33 cellular contexts compared by ENCODE assay signal in the genomic region with DNA sequence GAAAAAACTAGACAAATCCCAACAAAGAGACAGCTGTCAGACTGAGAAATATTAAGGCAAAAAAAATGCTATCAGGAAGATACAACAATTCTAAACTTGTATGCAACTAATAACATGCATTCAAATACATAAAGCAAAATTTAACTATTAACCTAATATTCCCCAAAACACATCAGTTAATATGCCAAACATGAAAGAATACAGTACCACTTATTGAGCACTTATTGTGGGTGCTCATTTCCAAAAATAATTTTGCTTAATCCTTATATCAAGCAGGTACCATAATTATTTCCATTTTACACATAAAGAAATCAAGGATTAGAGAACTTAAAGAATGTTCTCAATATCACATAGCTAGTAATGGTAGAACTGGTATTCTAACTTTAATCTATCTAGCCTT.
DNase-seq lines count a peak whose midpoint lies in the region; ATAC-seq, FAIRE-seq and TF ChIP-seq lines count a peak whose summit lies in the region.
"Had no signal": no experiment of that assay in that cellular context is flagged by ENCODE, and none has a peak within 500 bp of the region (broad histone marks: within the 10 kb centered on the region; RNA-seq: fewer than 3 reads in every experiment).

No MANE protein-coding gene starts in this region.

- no peaks in the 10 kb centered on the region for H4K20me1 ChIP-seq in K562 (replicated peaks; ENCODE audit: control insufficient read depth, insufficient read depth, low read length)
- H4K20me1 ChIP-seq: BLaER1; BLaER1 treated with 17β-estradiol and CSF1 and Interleukin-3, amounts not matched to agents 10 nM and 100 nM had no signal

- H3K9me3 Mint-ChIP-seq in endodermal cell: peaks cover 24% of the 10 kb centered on the region

- no peaks in the 10 kb centered on the region for H3K4me1 ChIP-seq in HEK293 (ENCODE audit: control insufficient read depth, insufficient read depth, low read length)
- no peaks in the 10 kb centered on the region for H3K4me1 ChIP-seq in K562 (replicated peaks in 1 of 2; ENCODE audit: control insufficient read depth in 2 of 2, insufficient read depth in 2 of 2, low read length in 2 of 2)
- no peaks in the 10 kb centered on the region for H3K4me1 ChIP-seq in endodermal cell (ENCODE audit: control insufficient read depth, insufficient read depth, low read length)
- H3K4me1 ChIP-seq: A549, BE2C, Caco-2 had no signal

- H3K27ac ChIP-seq in HEK293 (ENCODE audit: extremely low read depth, low read depth, low read length): no peak overlapping the region
- no peak overlapping the region for H3K27ac ChIP-seq in K562 (ENCODE audit: extremely low read depth, low read depth, low read length)
- no peak overlapping the region for H3K27ac ChIP-seq in endodermal cell (ENCODE audit: low read depth, low read length)
- H3K27ac ChIP-seq: 22Rv1; A549; BLaER1; BLaER1 treated with 17β-estradiol and CSF1 and Interleukin-3, amounts not matched to agents 10 nM and 100 nM had no signal

- POLR2A ChIA-PET in HEK293 (lab: Yijun Ruan, JAX): no interaction called here
- POLR2A ChIA-PET in K562 (lab: Yijun Ruan, JAX): interaction anchor here (1.1 kb wide), 1 partner anchor 13 kb away, joined by 5 read pairs; no protein-coding TSS in a partner anchor

- no peak for TF ChIP-seq POLR2A in K562 (conservative IDR thresholded peaks at IDR 0.05)

- no peak for TF ChIP-seq RAD21 in K562 (CRISPR knock-in tag; conservative IDR thresholded peaks at IDR 0.05 in 1 of 2, IDR thresholded peaks at IDR 0.05 in 1 of 2)

- H3K36me3 Mint-ChIP-seq in endodermal cell (ENCODE audit: low read depth): no peaks in the 10 kb centered on the region
- H3K36me3 Mint-ChIP-seq: CD14-positive monocyte; CD4-positive, CD25-positive, alpha-beta regulatory T cell; CD8-positive, alpha-beta memory T cell; CD8-positive, alpha-beta T cell had no signal

- H3K4me3 Mint-ChIP-seq in endodermal cell: no peak overlapping the region
- H3K4me3 Mint-ChIP-seq: B cell; CD14-positive monocyte; CD4-positive, alpha-beta memory T cell; CD4-positive, alpha-beta T cell; CD4-positive, CD25-positive, alpha-beta regulatory T cell; CD8-positive, alpha-beta memory T cell; CD8-positive, alpha-beta T cell had no signal

- no peaks in the 10 kb centered on the region for H3K9me1 ChIP-seq in K562 (ENCODE audit: control insufficient read depth, insufficient read depth, low read length)

- H3K27ac Mint-ChIP-seq in endodermal cell: no peak overlapping the region
- H3K27ac Mint-ChIP-seq: B cell; CD14-positive monocyte; CD4-positive, alpha-beta memory T cell; CD4-positive, alpha-beta T cell; CD4-positive, CD25-positive, alpha-beta regulatory T cell; CD8-positive, alpha-beta memory T cell; CD8-positive, alpha-beta T cell had no signal

- H2AFZ ChIP-seq in K562 (ENCODE audit: low read depth, low read length): no peak overlapping the region

- H3K9ac ChIP-seq in K562 (ENCODE audit: insufficient read depth in 1 of 2, low read depth in 2 of 2, low read length in 2 of 2) (no peak overlapping the region), endodermal cell (ENCODE audit: extremely low read depth, low read length, poor library complexity, severe bottlenecking) (no peak overlapping the region)
- H3K9ac ChIP-seq: BLaER1; BLaER1 treated with 17β-estradiol and CSF1 and Interleukin-3, amounts not matched to agents 10 nM and 100 nM had no signal

- H3K4me3 ChIP-seq in HEK293 (ENCODE audit: low read depth, low read length) (no peak overlapping the region), K562 (no peak overlapping the region), endodermal cell (ENCODE audit: low read length) (no peak overlapping the region)
- H3K4me3 ChIP-seq: A549; BLaER1; BLaER1 treated with 17β-estradiol and CSF1 and Interleukin-3, amounts not matched to agents 10 nM and 100 nM had no signal

- no peak for DNase-seq in K562 (ENCODE audit: extremely low read depth in 1 of 4, low spot score in 3 of 4)
- no peak for DNase-seq in urothelium cell line (ENCODE audit: low spot score)
- no peak for DNase-seq in endodermal cell
- no peak for DNase-seq in DMS79 (lab: John Stamatoyannopoulos, UW)
- DNase-seq: 8988T; ACHN; AML-193; BE2C; C1 segment of cervical spinal cord; Caco-2; Calu3; CD4-positive, alpha-beta memory T cell; CD4-positive, alpha-beta T cell; CD4-positive, CD25-positive, alpha-beta regulatory T cell; CD8-positive, alpha-beta memory T cell; CD8-positive, alpha-beta T cell; COR-L47; DMS 273 treated with DMSO at 0.1 percent for 48 hours; DMS153; DMS53; DMS79 treated with DMSO at 0.1 percent for 48 hours; DND-41; EL had no signal

- H3K36me3 ChIP-seq in HEK293 (ENCODE audit: control insufficient read depth in 2 of 2, insufficient read depth in 1 of 2, low read length in 2 of 2): peaks cover 0 to 15% of the 10 kb centered on the region in 2 experiments; a peak in 1 of 3 replicates
- peaks cover 26% of the 10 kb centered on the region for H3K36me3 ChIP-seq in K562 (ENCODE audit: control insufficient read depth, insufficient read depth, low read length)
- H3K36me3 ChIP-seq in endodermal cell (ENCODE audit: control insufficient read depth, insufficient read depth, low read length): no peaks in the 10 kb centered on the region
- H3K36me3 ChIP-seq: BE2C, BLaER1 had no signal

- peaks cover 2% of the 10 kb centered on the region; the same call in 1 of the 3 replicates for H3K79me2 ChIP-seq in K562 (ENCODE audit: control insufficient read depth, insufficient read depth, low read length)

- H3K27me3 Mint-ChIP-seq in endodermal cell (ENCODE audit: insufficient read depth): no peaks in the 10 kb centered on the region
- H3K27me3 Mint-ChIP-seq: B cell had no signal

- no peak overlapping the region for H3K4me2 ChIP-seq in K562 (ENCODE audit: insufficient read depth, low read length)
- H3K4me2 ChIP-seq: A549; BLaER1; BLaER1 treated with 17β-estradiol and CSF1 and Interleukin-3, amounts not matched to agents 10 nM and 100 nM had no signal

- intact Hi-C loops in K562 (cut with micrococcal nuclease): no loop called here

- H3K9me3 ChIP-seq in HEK293 (ENCODE audit: control insufficient read depth, insufficient read depth, low read depth, low read length) (no peaks in the 10 kb centered on the region), K562 (replicated peaks; ENCODE audit: control insufficient read depth, insufficient read depth, low read depth, low read length) (peaks cover 4% of the 10 kb centered on the region), endodermal cell (ENCODE audit: control insufficient read depth, low read length) (peaks cover 15% of the 10 kb centered on the region)
- H3K9me3 ChIP-seq: BE2C had no signal

- no peaks in the 10 kb centered on the region for H3K27me3 ChIP-seq in K562 (ENCODE audit: control insufficient read depth in 2 of 2, insufficient read depth in 2 of 2, low read length in 2 of 2)
- no peaks in the 10 kb centered on the region for H3K27me3 ChIP-seq in endodermal cell (ENCODE audit: control insufficient read depth, insufficient read depth, low read length, poor library complexity, severe bottlenecking)
- H3K27me3 ChIP-seq: BE2C; BLaER1; BLaER1 treated with 17β-estradiol and CSF1 and Interleukin-3, amounts not matched to agents 10 nM and 100 nM had no signal

- TF ChIP-seq CTCF in HEK293 (tag by site-specific recombination; IDR thresholded peaks at IDR 0.05) (no peak), K562 (IDR thresholded peaks at IDR 0.05 in 2 of 3, conservative IDR thresholded peaks at IDR 0.05 in 1 of 3; ENCODE audit: insufficient read depth in 2 of 3, low read depth in 1 of 3, low read length in 3 of 3) (no peak), endodermal cell (conservative IDR thresholded peaks at IDR 0.05) (no peak)

- in situ Hi-C loops in K562 (cut with MboI): no loop called here

- CTCF ChIA-PET in HEK293 (lab: Yijun Ruan, JAX): interaction anchor here (0.8 to 2.5 kb wide), 3 partner anchors 17 to 42 kb away, joined by 3 to 10 read pairs (median 6); no protein-coding TSS in a partner anchor
- CTCF ChIA-PET in K562 (lab: Yijun Ruan, JAX; ENCODE audit: low intra/inter-chr PET ratio): no interaction called here

- TF ChIP-seq EP300 in K562 (IDR thresholded peaks at IDR 0.05; ENCODE audit: low read length): no peak

- no peak for FAIRE-seq in K562 (lab: Jason Lieb, UNC)
- FAIRE-seq in urothelium cell line (lab: Jason Lieb, UNC): peak; percentile 72
- FAIRE-seq: A204.1, A549, D721Med had no signal

- no TSS peak for BruUV-seq in K562 (replicated peaks; lab: Mats Ljungman, UMichigan)

- H3K4me1 Mint-ChIP-seq in endodermal cell: no peaks in the 10 kb centered on the region
- H3K4me1 Mint-ChIP-seq: B cell; CD14-positive monocyte; CD4-positive, alpha-beta memory T cell; CD4-positive, CD25-positive, alpha-beta regulatory T cell; CD8-positive, alpha-beta memory T cell had no signal

- no peak for ATAC-seq in K562
- no peak for ATAC-seq in GM18873 (IDR thresholded peaks at IDR 0.05; ENCODE audit: low FRiP score, unreplicated experiment)
- ATAC-seq: A549; CD8-positive, alpha-beta T cell had no signal

TF ChIP-seq in HEK293, 187 proteins besides CTCF, POLR2A, EP300 and RAD21:
- TF ChIP-seq YY1 (tag by site-specific recombination; IDR thresholded peaks at IDR 0.05) (no peak), SETDB1 (IDR thresholded peaks at IDR 0.05; ENCODE audit: insufficient read length, low read length) (peak; percentile 95)

TF ChIP-seq in K562, 482 proteins besides CTCF, POLR2A, EP300 and RAD21 (continues in another document):
- no peak for TF ChIP-seq MTA3 (IDR thresholded peaks at IDR 0.05; ENCODE audit: borderline replicate concordance)
- TF ChIP-seq, protein P1, sequence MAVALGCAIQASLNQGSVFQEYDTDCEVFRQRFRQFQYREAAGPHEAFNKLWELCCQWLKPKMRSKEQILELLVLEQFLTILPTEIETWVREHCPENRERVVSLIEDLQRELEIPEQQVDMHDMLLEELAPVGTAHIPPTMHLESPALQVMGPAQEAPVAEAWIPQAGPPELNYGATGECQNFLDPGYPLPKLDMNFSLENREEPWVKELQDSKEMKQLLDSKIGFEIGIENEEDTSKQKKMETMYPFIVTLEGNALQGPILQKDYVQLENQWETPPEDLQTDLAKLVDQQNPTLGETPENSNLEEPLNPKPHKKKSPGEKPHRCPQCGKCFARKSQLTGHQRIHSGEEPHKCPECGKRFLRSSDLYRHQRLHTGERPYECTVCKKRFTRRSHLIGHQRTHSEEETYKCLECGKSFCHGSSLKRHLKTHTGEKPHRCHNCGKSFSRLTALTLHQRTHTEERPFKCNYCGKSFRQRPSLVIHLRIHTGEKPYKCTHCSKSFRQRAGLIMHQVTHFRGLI (CRISPR knock-in tag; IDR thresholded peaks at IDR 0.05): no peak
- TF ChIP-seq SRSF7 (optimal IDR thresholded peaks at IDR 0.05; ENCODE audit: low read depth, low read length): no peak
- TF ChIP-seq, protein P2, sequence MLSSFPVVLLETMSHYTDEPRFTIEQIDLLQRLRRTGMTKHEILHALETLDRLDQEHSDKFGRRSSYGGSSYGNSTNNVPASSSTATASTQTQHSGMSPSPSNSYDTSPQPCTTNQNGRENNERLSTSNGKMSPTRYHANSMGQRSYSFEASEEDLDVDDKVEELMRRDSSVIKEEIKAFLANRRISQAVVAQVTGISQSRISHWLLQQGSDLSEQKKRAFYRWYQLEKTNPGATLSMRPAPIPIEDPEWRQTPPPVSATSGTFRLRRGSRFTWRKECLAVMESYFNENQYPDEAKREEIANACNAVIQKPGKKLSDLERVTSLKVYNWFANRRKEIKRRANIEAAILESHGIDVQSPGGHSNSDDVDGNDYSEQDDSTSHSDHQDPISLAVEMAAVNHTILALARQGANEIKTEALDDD (IDR thresholded peaks at IDR 0.05): no peak
- no peak for TF ChIP-seq BCL6 (CRISPR knock-in tag; IDR thresholded peaks at IDR 0.05)

Comparison
In these comparisons a context has a peak if more than half of its experiments do, and no peak if none do; other contexts are left out.
1. Of the 44 proteins assayed by ChIP-seq in both K562 and HEK293: peak only in K562: TRIM28; only in HEK293: SETDB1; in both: none; in neither: 42.